ENCODE assay signal across 18 cellular contexts in the genomic region with DNA sequence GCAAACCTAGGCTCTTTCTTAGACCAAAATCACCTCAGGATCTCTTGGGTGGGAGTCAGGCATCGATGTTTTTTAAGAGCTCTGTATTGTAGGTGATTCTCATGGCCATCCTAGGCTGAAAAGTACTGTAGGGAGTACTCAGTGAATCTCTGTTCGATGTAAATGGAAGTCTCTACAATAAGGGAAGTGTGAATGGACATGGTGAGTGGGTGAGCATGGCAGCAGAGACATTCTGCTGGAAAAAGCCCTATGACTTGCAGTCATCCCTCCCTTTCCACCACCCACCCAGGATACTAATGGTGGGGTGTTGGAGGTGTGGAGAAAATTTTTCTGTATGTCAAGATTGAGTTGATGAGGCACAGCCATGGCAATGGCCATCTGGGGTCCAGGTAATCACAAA. TPM values are rescaled to one million over a fixed set of nuclear protein-coding genes. Genes with fewer than 3 reads are reported as not detected.
DNase-seq lines count a peak whose midpoint lies in the region; ATAC-seq and TF ChIP-seq lines count a peak whose summit lies in the region.
"Had no signal": no experiment of that assay in that cellular context is flagged by ENCODE, and none has a peak within 500 bp of the region (broad histone marks: within the 10 kb centered on the region; RNA-seq: fewer than 3 reads in every experiment).

No MANE protein-coding gene starts in this region.

- no peak overlapping the region for H3K4me3 Mint-ChIP-seq in brain
- H3K4me3 Mint-ChIP-seq in stimulated activated naive B cell treated with anti-CD40 and anti-IgM and Interleukin-4, amounts not matched to agents 10 μg/mL and 1 μg/mL and 100 μg/mL, for 72 hours = no peak overlapping the region
- H3K4me3 Mint-ChIP-seq: CD4-positive, CD25-positive, alpha-beta regulatory T cell; CD8-positive, alpha-beta T cell had no signal

- H3K4me2 ChIP-seq in GM23248 (ENCODE audit: unreplicated experiment) = no peak overlapping the region

- H3K4me1 ChIP-seq in GM23248 (ENCODE audit: insufficient read depth) = peaks cover 29% of the 10 kb centered on the region
- H3K4me1 ChIP-seq: Caco-2 had no signal

- no peaks in the 10 kb centered on the region for H3K36me3 Mint-ChIP-seq in brain
- H3K36me3 Mint-ChIP-seq in stimulated activated naive B cell treated with anti-CD40 and anti-IgM and Interleukin-4, amounts not matched to agents 10 μg/mL and 1 μg/mL and 100 μg/mL, for 72 hours = no peaks in the 10 kb centered on the region
- H3K36me3 Mint-ChIP-seq: CD4-positive, CD25-positive, alpha-beta regulatory T cell; CD8-positive, alpha-beta T cell had no signal

- TF ChIP-seq CTCF in brain (conservative IDR thresholded peaks at IDR 0.05) = no peak

- H2AFZ ChIP-seq in GM23248 = no peak overlapping the region

- H3K36me3 ChIP-seq in GM23248 (ENCODE audit: low read depth) = no peaks in the 10 kb centered on the region

- in situ Hi-C loops in GM23248 (cut with MboI) = no loop called here

- H3K9me3 Mint-ChIP-seq in brain = peaks cover 0 to 9% (median 0%) of the 10 kb centered on the region in 5 experiments
- H3K9me3 Mint-ChIP-seq in stimulated activated naive B cell treated with anti-CD40 and anti-IgM and Interleukin-4, amounts not matched to agents 10 μg/mL and 1 μg/mL and 100 μg/mL, for 72 hours = peaks cover 0 to 2% of the 10 kb centered on the region in 2 donors
- H3K9me3 Mint-ChIP-seq: CD8-positive, alpha-beta T cell had no signal

- H3K9me3 ChIP-seq in GM23248 (ENCODE audit: low read depth) = no peaks in the 10 kb centered on the region
- H3K9me3 ChIP-seq: Caco-2 had no signal

- H3K27ac Mint-ChIP-seq in brain = peak overlapping the region in 3 of 5 experiments; percentile 61 to 98 (median 84)
- no peak overlapping the region for H3K27ac Mint-ChIP-seq in stimulated activated naive B cell treated with anti-CD40 and anti-IgM and Interleukin-4, amounts not matched to agents 10 μg/mL and 1 μg/mL and 100 μg/mL, for 72 hours
- H3K27ac Mint-ChIP-seq: CD4-positive, CD25-positive, alpha-beta regulatory T cell; CD8-positive, alpha-beta T cell had no signal

- H3F3A ChIP-seq in GM23248 (ENCODE audit: insufficient read depth) = peaks cover 24% of the 10 kb centered on the region

- H3K79me2 ChIP-seq in GM23248 (ENCODE audit: insufficient read depth) = no peaks in the 10 kb centered on the region

- H3K4me1 Mint-ChIP-seq in brain = peaks cover 57% of the 10 kb centered on the region
- peaks cover 27 to 52% of the 10 kb centered on the region in 2 donors for H3K4me1 Mint-ChIP-seq in stimulated activated naive B cell treated with anti-CD40 and anti-IgM and Interleukin-4, amounts not matched to agents 10 μg/mL and 1 μg/mL and 100 μg/mL, for 72 hours
- H3K4me1 Mint-ChIP-seq: CD4-positive, CD25-positive, alpha-beta regulatory T cell had no signal

- no peak overlapping the region for H3K4me3 ChIP-seq in GM23248

- 57 to 69% methylated on average over 2 of the region's 2 CpGs for WGBS in GM23248 (ENCODE audit: low coverage in 1 of 2, low lambda C conversion rate in 2 of 2, missing lambda C conversion rate in 2 of 2), 2 experiments

- ATAC-seq in stimulated activated naive B cell treated with anti-CD40 and anti-IgM and Interleukin-4, amounts not matched to agents 10 μg/mL and 1 μg/mL and 100 μg/mL, for 72 hours (replicated peaks) = peak; percentile 43 to 48
- ATAC-seq in HG03095 (IDR thresholded peaks at IDR 0.05; ENCODE audit: unreplicated experiment) = no peak
- ATAC-seq: CD8-positive, alpha-beta T cell had no signal

- no peaks in the 10 kb centered on the region for H3K9me2 ChIP-seq in GM23248 (ENCODE audit: insufficient read depth)

- no peaks in the 10 kb centered on the region for H4K20me1 ChIP-seq in GM23248 (ENCODE audit: insufficient read depth)

- no peak overlapping the region for H3K9ac ChIP-seq in GM23248

- H3K27ac ChIP-seq in GM23248 = no peak overlapping the region

- DNase-seq in MV-4-11 (lab: John Stamatoyannopoulos, UW) (peak; percentile 31), UCSD-AML1 (lab: John Stamatoyannopoulos, UW; ENCODE audit: unreplicated experiment) (no peak), GM23248 (no peak)
- DNase-seq in stimulated activated naive B cell treated with anti-CD40 and anti-IgM and Interleukin-4, amounts not matched to agents 10 μg/mL and 1 μg/mL and 100 μg/mL, for 72 hours = no peak
- DNase-seq: C1 segment of cervical spinal cord; Caco-2; CD4-positive, CD25-positive, alpha-beta regulatory T cell; CD8-positive, alpha-beta T cell; DMS153; DND-41; H7; HCEC 1CT had no signal

- H3K27me3 Mint-ChIP-seq in brain = no peaks in the 10 kb centered on the region
- H3K27me3 Mint-ChIP-seq in stimulated activated naive B cell treated with anti-CD40 and anti-IgM and Interleukin-4, amounts not matched to agents 10 μg/mL and 1 μg/mL and 100 μg/mL, for 72 hours = peaks cover 0 to 10% of the 10 kb centered on the region in 2 donors

- H3K27me3 ChIP-seq in GM23248 (replicated peaks; ENCODE audit: insufficient read depth) = no peaks in the 10 kb centered on the region

RNA-seq across cellular contexts. Expression of a gene that starts 30.9 kb away (rescaled TPM):
- polyA plus RNA-seq in brain (ENCODE audit: insufficient read depth, low read depth, low replicate concordance) = 1.6 TPM
- total RNA-seq in GM23248 (2014; rRNA removed; shearing (Covaris generic)) = not detected in 2 replicates
- not detected in 2 replicates for polyA plus RNA-seq in GM23248 (2016; fragmentation: Nextera tagmentation; extraction: Ambion mirVana)
- total RNA-seq: A172; A673; Caco-2; CD4-positive, CD25-positive, alpha-beta regulatory T cell; CD8-positive, alpha-beta T cell; H1; H7 had no signal
- polyA plus RNA-seq: BJ; CD4-positive, CD25-positive, alpha-beta regulatory T cell; H1 had no signal
